11 cellular contexts compared by ENCODE assay signal in the genomic region with DNA sequence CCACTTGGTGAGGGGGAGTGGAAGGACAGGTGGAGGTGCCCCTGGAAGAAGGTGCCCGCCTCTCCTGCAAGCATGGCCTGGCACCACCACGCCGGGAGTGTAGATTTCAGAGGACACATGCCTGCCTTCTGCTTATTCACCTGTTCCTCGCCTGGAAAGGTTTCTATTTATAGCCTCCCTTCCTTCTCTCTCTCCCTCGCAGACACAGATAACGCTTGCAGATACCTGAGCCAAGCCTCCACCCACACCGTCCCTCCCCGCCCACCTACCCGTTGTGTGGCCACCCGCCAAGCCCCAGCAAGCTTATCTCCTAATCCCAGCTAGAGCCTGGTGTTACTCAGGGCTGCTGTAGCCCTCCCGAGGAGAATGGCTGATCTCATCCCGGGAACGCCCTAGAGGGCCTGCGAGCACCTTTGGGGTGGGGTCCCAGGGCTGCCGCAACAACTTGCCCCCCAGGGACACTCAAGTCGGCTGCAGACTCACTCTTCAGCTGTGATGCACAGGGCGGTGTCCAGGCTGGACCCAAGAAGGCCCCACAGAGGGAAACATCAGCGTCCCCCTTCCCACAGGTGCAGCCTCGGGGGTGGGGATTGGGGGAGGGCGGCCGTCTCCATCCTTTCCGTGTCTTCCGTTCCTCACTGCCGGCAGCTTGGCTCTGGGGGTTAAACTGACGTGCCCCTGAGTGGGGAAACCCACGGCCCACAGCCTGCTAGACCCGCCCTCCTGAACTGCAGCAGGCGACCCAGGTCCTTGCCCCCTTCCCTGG. TPM values are rescaled to one million over a fixed set of nuclear protein-coding genes. Genes with fewer than 3 reads are reported as not detected.
DNase-seq lines count a peak whose midpoint lies in the region; ATAC-seq and TF ChIP-seq lines count a peak whose summit lies in the region.
"Had no signal": no experiment of that assay in that cellular context is flagged by ENCODE, and none has a peak within 500 bp of the region (broad histone marks: within the 10 kb centered on the region; RNA-seq: fewer than 3 reads in every experiment).

No MANE protein-coding gene starts in this region.

- TF ChIP-seq CTCF in type B pancreatic cell (conservative IDR thresholded peaks at IDR 0.05) = no peak

- no peaks in the 10 kb centered on the region for H3K9me3 Mint-ChIP-seq in type B pancreatic cell
- H3K9me3 Mint-ChIP-seq: CD8-positive, alpha-beta T cell had no signal

- H3K27ac Mint-ChIP-seq in type B pancreatic cell = no peak overlapping the region
- H3K27ac Mint-ChIP-seq: activated CD4-positive, alpha-beta T cell treated with anti-CD3 and anti-CD28 coated beads for 36 hours; CD8-positive, alpha-beta T cell had no signal

- H3K4me3 Mint-ChIP-seq in type B pancreatic cell = peak overlapping the region; percentile 66
- H3K4me3 Mint-ChIP-seq: activated CD4-positive, alpha-beta T cell treated with anti-CD3 and anti-CD28 coated beads for 36 hours had no signal

- ATAC-seq in left ventricle myocardium superior = peak; percentile 38
- ATAC-seq in Right ventricle myocardium inferior = no peak
- ATAC-seq in GM18519 (IDR thresholded peaks at IDR 0.05; ENCODE audit: low FRiP score, unreplicated experiment) = no peak
- ATAC-seq in HG03045 (IDR thresholded peaks at IDR 0.05; ENCODE audit: unreplicated experiment) = no peak
- ATAC-seq: activated CD4-positive, alpha-beta T cell treated with anti-CD3 and anti-CD28 coated beads for 36 hours; CD8-positive, alpha-beta T cell had no signal

- no peaks in the 10 kb centered on the region for H3K4me1 Mint-ChIP-seq in type B pancreatic cell (ENCODE audit: unreplicated experiment)

- no peaks in the 10 kb centered on the region for H3K36me3 Mint-ChIP-seq in type B pancreatic cell
- H3K36me3 Mint-ChIP-seq: CD8-positive, alpha-beta T cell had no signal

- intact Hi-C loops in left ventricle myocardium superior (cut with micrococcal nuclease) (no loop called here), Right ventricle myocardium inferior (cut with DNase I) (no loop called here)

- DNase-seq in left ventricle myocardium superior (peak; percentile 60), Right ventricle myocardium inferior (ENCODE audit: missing footprints) (no peak), NCI-H69 (lab: John Stamatoyannopoulos, UW) (peak; percentile 55), kidney tubule cell (ENCODE audit: low spot score) (peak; percentile 30), type B pancreatic cell (ENCODE audit: extremely low spot score, unreplicated experiment) (no peak), AG08396 (ENCODE audit: low spot score) (no peak)
- DNase-seq: activated CD4-positive, alpha-beta T cell treated with anti-CD3 and anti-CD28 coated beads for 36 hours; GM23248 had no signal

- peaks cover 44% of the 10 kb centered on the region for H3K27me3 Mint-ChIP-seq in type B pancreatic cell
- H3K27me3 Mint-ChIP-seq: activated CD4-positive, alpha-beta T cell treated with anti-CD3 and anti-CD28 coated beads for 36 hours had no signal

RNA-seq across cellular contexts. Expression of gene SNAI3, which starts 1.9 kb away (rescaled TPM):
- total RNA-seq in left ventricle myocardium superior (3.8 TPM), Right ventricle myocardium inferior (2.9 TPM), type B pancreatic cell (ENCODE audit: low replicate concordance) (0.68 and 0.79 TPM in 2 replicates)
- total RNA-seq: GM23248 had no signal

RNA-seq across cellular contexts. Expression of gene RNF166, which starts 18.0 kb away (rescaled TPM):
- total RNA-seq in left ventricle myocardium superior = 16.2 TPM
- total RNA-seq in Right ventricle myocardium inferior = 17.0 TPM
- total RNA-seq in type B pancreatic cell (ENCODE audit: low replicate concordance) = 11.9 and 20.1 TPM in 2 replicates

RNA-seq across cellular contexts. Expression of gene CTU2, which starts 18.1 kb away (rescaled TPM):
- total RNA-seq in left ventricle myocardium superior (22.7 TPM), Right ventricle myocardium inferior (13.1 TPM), type B pancreatic cell (ENCODE audit: low replicate concordance) (25.1 and 27.1 TPM in 2 replicates)

RNA-seq across cellular contexts. Expression of gene MVD, which starts 25.3 kb away (rescaled TPM):
- total RNA-seq in left ventricle myocardium superior (23.9 TPM), Right ventricle myocardium inferior (24.0 TPM), type B pancreatic cell (ENCODE audit: low replicate concordance) (59.0 and 60.6 TPM in 2 replicates)

RNA-seq across cellular contexts. Expression of gene CYBA, which starts 37.3 kb away (rescaled TPM):
- total RNA-seq in left ventricle myocardium superior = 48.6 TPM
- 63.7 TPM for total RNA-seq in Right ventricle myocardium inferior
- total RNA-seq in type B pancreatic cell (ENCODE audit: low replicate concordance) = 120 and 144 TPM in 2 replicates

Comparison
In these comparisons a context has a peak if more than half of its experiments do, and no peak if none do; other contexts are left out.
1. DNase-seq: peak in left ventricle myocardium superior (single experiment), NCI-H69 (single experiment) and kidney tubule cell (single experiment); none in Right ventricle myocardium inferior (single experiment), type B pancreatic cell (single experiment) and AG08396 (single experiment).